ENCODE assay signal across 8 cellular contexts in genomic region chr6:116572162-116572561, GRCh38. TPM values are rescaled to one million over a fixed set of nuclear protein-coding genes. Genes with fewer than 3 reads are reported as not detected.
DNase-seq lines count a peak whose midpoint lies in the region; ATAC-seq, FAIRE-seq and TF ChIP-seq lines count a peak whose summit lies in the region.

No MANE protein-coding gene starts in this region.

- no peaks in the 10 kb centered on the region for H3K27me3 Mint-ChIP-seq in memory B cell

- peaks cover 30% of the 10 kb centered on the region for H3K4me1 Mint-ChIP-seq in memory B cell

- H3K27ac Mint-ChIP-seq in memory B cell: peak overlapping the region; percentile 97

- TF ChIP-seq POLR2A in Peyer's patch (IDR thresholded peaks at IDR 0.05): no peak

- peaks cover 0 to 22% (median 5%) of the 10 kb centered on the region in 4 donors for H3K4me1 ChIP-seq in Peyer's patch
- H3K4me1 ChIP-seq in ectodermal cell (ENCODE audit: control insufficient read depth, insufficient read depth, low read length): peaks cover 6% of the 10 kb centered on the region
- H3K4me1 ChIP-seq in urinary bladder (ENCODE audit: insufficient read depth): no peaks in the 10 kb centered on the region

- H3K27me3 ChIP-seq in Peyer's patch (no peaks in the 10 kb centered on the region), ectodermal cell (ENCODE audit: control insufficient read depth, insufficient read depth, low read length, poor library complexity, severe bottlenecking) (peaks cover 2% of the 10 kb centered on the region)

- TF ChIP-seq CTCF in Peyer's patch (IDR thresholded peaks at IDR 0.05): no peak

- DNase-seq in AG08395 (ENCODE audit: low spot score) (peak; percentile 44), GM18507 (ENCODE audit: extremely low spot score, insufficient read length, low read depth) (no peak), Peyer's patch (peak in 1 of 3 donors; percentile 60), memory B cell (ENCODE audit: low spot score in 2 of 2) (no peak), frontal cortex (ENCODE audit: low spot score in 2 of 2) (no peak), activated gamma-delta T cell (lab: John Stamatoyannopoulos, UW) (no peak)

- H3K36me3 Mint-ChIP-seq in memory B cell: peaks cover 18% of the 10 kb centered on the region

- no peaks in the 10 kb centered on the region for H3K36me3 ChIP-seq in Peyer's patch
- no peaks in the 10 kb centered on the region for H3K36me3 ChIP-seq in ectodermal cell (ENCODE audit: control insufficient read depth, insufficient read depth, low read length)
- no peaks in the 10 kb centered on the region for H3K36me3 ChIP-seq in urinary bladder (ENCODE audit: insufficient read depth)

- H3K9me3 Mint-ChIP-seq in memory B cell: no peaks in the 10 kb centered on the region

- H3K9me3 ChIP-seq in Peyer's patch: no peaks in the 10 kb centered on the region
- H3K9me3 ChIP-seq in ectodermal cell (ENCODE audit: control insufficient read depth, low read length): no peaks in the 10 kb centered on the region

- H3K4me3 ChIP-seq in Peyer's patch (peak overlapping the region; percentile 61 to 84 (median 77)), ectodermal cell (ENCODE audit: insufficient read depth, low read depth, low read length) (peak overlapping the region; percentile 91), urinary bladder (ENCODE audit: low read depth, low read length) (peak overlapping the region; percentile 94)

- no peak for ATAC-seq in memory B cell (ENCODE audit: low read depth)

- peak overlapping the region; percentile 92 for H3K4me3 Mint-ChIP-seq in memory B cell

- FAIRE-seq in GM18507 (lab: Jason Lieb, UNC) (peak; percentile 48), frontal cortex (lab: Jason Lieb, UNC) (no peak)

- WGBS in ectodermal cell, 2 experiments: 3 to 4% methylated on average over 6 of the region's 7 CpGs
- WGBS in urinary bladder: 2% methylated on average over 7 of the region's 7 CpGs

- H3K27ac ChIP-seq in Peyer's patch (peak overlapping the region; percentile 78 to 93 (median 90)), ectodermal cell (ENCODE audit: insufficient read depth, low read depth, low read length, poor library complexity, severe bottlenecking) (no peak overlapping the region), urinary bladder (ENCODE audit: low read depth) (no peak overlapping the region)

RNA-seq across cellular contexts. Expression of gene RWDD1, which starts 0.9 kb away (rescaled TPM):
- total RNA-seq in Peyer's patch: 10 to 100 TPM; 13.3 to 40.4 (median 22.4) TPM
- 50.8 TPM for polyA plus RNA-seq in ectodermal cell (2013, experiment 1 of 4)
- 37.2 TPM for polyA plus RNA-seq in ectodermal cell (2013, experiment 2 of 4)
- polyA plus RNA-seq in ectodermal cell (2013, experiment 3 of 4): 42.0 TPM
- 44.6 TPM for polyA plus RNA-seq in ectodermal cell (2013, experiment 4 of 4)
- 37.1 TPM for total RNA-seq in urinary bladder
- 62.1 TPM for polyA plus RNA-seq in urinary bladder
- total RNA-seq in frontal cortex: 26.5 TPM

RNA-seq across cellular contexts. Expression of gene CALHM4, which starts 18.6 kb away (rescaled TPM):
- total RNA-seq in Peyer's patch: not detected
- not detected for polyA plus RNA-seq in ectodermal cell (2013, experiment 1 of 4)
- polyA plus RNA-seq in ectodermal cell (2013, experiment 2 of 4): not detected
- not detected for polyA plus RNA-seq in ectodermal cell (2013, experiment 3 of 4)
- polyA plus RNA-seq in ectodermal cell (2013, experiment 4 of 4): not detected
- not detected for total RNA-seq in urinary bladder
- not detected for polyA plus RNA-seq in urinary bladder
- not detected for total RNA-seq in frontal cortex

RNA-seq across cellular contexts. Expression of gene TRAPPC3L, which starts 26.7 kb away (rescaled TPM):
- total RNA-seq in Peyer's patch (not detected), urinary bladder (0.42 TPM), frontal cortex (under 0.01 TPM)
- not detected for polyA plus RNA-seq in ectodermal cell (2013, experiment 1 of 4)
- polyA plus RNA-seq in ectodermal cell (2013, experiment 2 of 4): not detected
- not detected for polyA plus RNA-seq in ectodermal cell (2013, experiment 3 of 4)
- polyA plus RNA-seq in ectodermal cell (2013, experiment 4 of 4): not detected
- 0.05 TPM for polyA plus RNA-seq in urinary bladder

RNA-seq across cellular contexts. Expression of gene RSPH4A, which starts 44.1 kb away (rescaled TPM):
- total RNA-seq in Peyer's patch (1 to 10 TPM in 2 of 4 donors, under 1 TPM in 2; 0.35 to 5.0 (median 1.2) TPM), urinary bladder (0.90 TPM), frontal cortex (1.6 TPM)
- 2.3 TPM for polyA plus RNA-seq in ectodermal cell (2013, experiment 1 of 4)
- 2.7 TPM for polyA plus RNA-seq in ectodermal cell (2013, experiment 2 of 4)
- polyA plus RNA-seq in ectodermal cell (2013, experiment 3 of 4): 2.1 TPM
- polyA plus RNA-seq in ectodermal cell (2013, experiment 4 of 4): 2.0 TPM
- 0.28 TPM for polyA plus RNA-seq in urinary bladder

Comparison
In these comparisons a context has a peak if more than half of its experiments do, and no peak if none do; other contexts are left out.
1. H3K27ac ChIP-seq: peak in Peyer's patch (4 of 4); none in ectodermal cell (single experiment) and urinary bladder (single experiment).
2. Peak in every context shown above with its lines, with median percentiles within 50 percentile points of each other: H3K4me3 ChIP-seq.